Comparison of ENCODE assay signal across 30 cellular contexts in the genomic region with DNA sequence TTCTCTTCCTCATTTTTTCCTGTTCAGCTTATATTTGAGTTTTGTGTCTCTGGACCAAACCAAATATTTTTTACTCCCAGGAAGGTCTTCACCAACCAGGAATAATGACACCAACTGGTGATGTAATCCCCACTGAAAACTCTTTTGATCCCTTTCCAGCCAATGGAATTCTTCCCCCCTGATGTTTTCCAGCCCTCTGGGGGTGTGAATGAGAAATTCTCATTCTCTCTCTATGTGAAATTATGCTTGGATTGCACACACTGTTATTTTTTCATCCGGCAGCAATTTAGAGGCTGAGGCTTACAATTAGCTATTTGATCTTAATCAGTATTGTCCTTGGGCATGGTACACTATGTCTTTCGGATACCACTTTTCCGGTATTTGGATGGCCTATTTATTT. TPM values are rescaled to one million over a fixed set of nuclear protein-coding genes. Genes with fewer than 3 reads are reported as not detected.
DNase-seq lines count a peak whose midpoint lies in the region; ATAC-seq, FAIRE-seq and TF ChIP-seq lines count a peak whose summit lies in the region.
"Had no signal": no experiment of that assay in that cellular context is flagged by ENCODE, and none has a peak within 500 bp of the region (broad histone marks: within the 10 kb centered on the region; RNA-seq: fewer than 3 reads in every experiment).

No MANE protein-coding gene starts in this region.

- H3K4me3 Mint-ChIP-seq in astrocyte (ENCODE audit: unreplicated experiment): no peak overlapping the region
- no peak overlapping the region for H3K4me3 Mint-ChIP-seq in T-cell
- H3K4me3 Mint-ChIP-seq: activated naive CD8-positive, alpha-beta T cell treated with anti-CD3 and anti-CD28 coated beads, Interleukin-2, amount 10 ng/mL, durations not matched to agents 7 days and 5 days; HFFc6 had no signal

- H3K79me2 ChIP-seq in astrocyte (ENCODE audit: insufficient read depth, low read length): no peaks in the 10 kb centered on the region
- H3K79me2 ChIP-seq in OCI-LY7 (ENCODE audit: insufficient read depth, low read depth, low read length): no peaks in the 10 kb centered on the region
- H3K79me2 ChIP-seq: hepatocyte had no signal

- no peaks in the 10 kb centered on the region for H3K36me3 ChIP-seq in astrocyte (ENCODE audit: insufficient read depth, low read length)
- H3K36me3 ChIP-seq in OCI-LY7 (ENCODE audit: insufficient read depth, low read length): no peaks in the 10 kb centered on the region
- H3K36me3 ChIP-seq: BE2C, colonic mucosa, left ventricle myocardium inferior had no signal

- ATAC-seq in T-cell (replicated peaks in 1 of 4): no peak
- ATAC-seq: HepG2 had no signal

- TF ChIP-seq CTCF in astrocyte (IDR thresholded peaks at IDR 0.05; ENCODE audit: insufficient read depth, low read depth, low read length) (no peak), OCI-LY7 (conservative IDR thresholded peaks at IDR 0.05; ENCODE audit: low read length) (no peak), GM10248 (IDR thresholded peaks at IDR 0.05; ENCODE audit: control extremely low read depth, extremely low read depth, low read depth, missing control alignments) (no peak)

- H4K20me1 ChIP-seq in astrocyte (ENCODE audit: insufficient read depth, low read length) (no peaks in the 10 kb centered on the region), OCI-LY7 (ENCODE audit: insufficient read depth, low read length) (no peaks in the 10 kb centered on the region)

- H3K27ac Mint-ChIP-seq in astrocyte (ENCODE audit: unreplicated experiment) (no peak overlapping the region), T-cell (no peak overlapping the region)
- H3K27ac Mint-ChIP-seq: activated naive CD8-positive, alpha-beta T cell treated with anti-CD3 and anti-CD28 coated beads, Interleukin-2, amount 10 ng/mL, durations not matched to agents 7 days and 5 days; HFFc6 had no signal

- H3K4me3 ChIP-seq in astrocyte (ENCODE audit: insufficient read depth, low read depth, low read length) (no peak overlapping the region), OCI-LY7 (ENCODE audit: low read depth, low read length, poor library complexity, severe bottlenecking) (no peak overlapping the region)
- H3K4me3 ChIP-seq: colonic mucosa, hepatocyte, left ventricle myocardium inferior had no signal

- intact Hi-C loops in OCI-LY7 (cut with micrococcal nuclease; ENCODE audit: unreplicated experiment): no loop called here

- H3K4me1 Mint-ChIP-seq in astrocyte (ENCODE audit: low read depth, unreplicated experiment) (peaks cover 2% of the 10 kb centered on the region), T-cell (no peaks in the 10 kb centered on the region)
- H3K4me1 Mint-ChIP-seq: activated naive CD8-positive, alpha-beta T cell treated with anti-CD3 and anti-CD28 coated beads, Interleukin-2, amount 10 ng/mL, durations not matched to agents 7 days and 5 days had no signal

- H3K4me2 ChIP-seq in astrocyte (ENCODE audit: low read length) (no peak overlapping the region), OCI-LY7 (ENCODE audit: low read length) (no peak overlapping the region)
- H3K4me2 ChIP-seq: hepatocyte, SK-N-SH had no signal

- H3K36me3 Mint-ChIP-seq in astrocyte (ENCODE audit: low read depth, unreplicated experiment) (peaks cover 4% of the 10 kb centered on the region), T-cell (no peaks in the 10 kb centered on the region)
- H3K36me3 Mint-ChIP-seq: activated naive CD8-positive, alpha-beta T cell treated with anti-CD3 and anti-CD28 coated beads, Interleukin-2, amount 10 ng/mL, durations not matched to agents 7 days and 5 days had no signal

- no peak overlapping the region for H3K9ac ChIP-seq in astrocyte (ENCODE audit: low read length)
- H3K9ac ChIP-seq: SK-N-SH had no signal

- POLR2A ChIA-PET in OCI-LY7 (lab: Charles Lee) (interaction anchor here (0.7 to 0.9 kb wide), 2 partner anchors 8 to 23 kb away, joined by 3 read pairs; no protein-coding TSS in a partner anchor), T-cell (lab: Charles Lee) (no interaction called here), GM10248 (lab: Yijun Ruan, JAX) (no interaction called here)

- no peaks in the 10 kb centered on the region for H3K27me3 ChIP-seq in astrocyte (ENCODE audit: insufficient read depth, low read length)
- H3K27me3 ChIP-seq: BE2C, colonic mucosa, hepatocyte had no signal

- BruUV-seq in OCI-LY7 (replicated peaks; lab: Mats Ljungman, UMichigan): no TSS peak

- CTCF ChIA-PET in OCI-LY7 (lab: Charles Lee; ENCODE audit: unreplicated experiment): no interaction called here
- CTCF ChIA-PET in T-cell (lab: Charles Lee): no interaction called here
- CTCF ChIA-PET in GM10248 (lab: Yijun Ruan, JAX): interaction anchor here (0.8 to 2.3 kb wide), 2 partner anchors 13 to 26 kb away, joined by 3 to 14 read pairs; no protein-coding TSS in a partner anchor

- H3K27ac ChIP-seq in astrocyte (ENCODE audit: low read depth, low read length) (no peak overlapping the region), OCI-LY7 (ENCODE audit: low read depth, low read length, poor library complexity, severe bottlenecking) (no peak overlapping the region)
- H3K27ac ChIP-seq: colonic mucosa, hepatocyte, left ventricle myocardium inferior, VCaP had no signal

- H3K4me1 ChIP-seq in astrocyte (ENCODE audit: insufficient read depth, low read length): no peaks in the 10 kb centered on the region
- H3K4me1 ChIP-seq in OCI-LY7 (ENCODE audit: insufficient read depth, low read length, poor library complexity, severe bottlenecking): no peaks in the 10 kb centered on the region
- H3K4me1 ChIP-seq: BE2C, colonic mucosa, left ventricle myocardium inferior had no signal

- peak; percentile 45 for FAIRE-seq in astrocyte (lab: Jason Lieb, UNC)
- FAIRE-seq: frontal cortex, HepG2 had no signal

- H2AFZ ChIP-seq in astrocyte (ENCODE audit: low read depth, low read length) (no peak overlapping the region), OCI-LY7 (ENCODE audit: low read length) (no peak overlapping the region)
- H2AFZ ChIP-seq: hepatocyte had no signal

- H3K27me3 Mint-ChIP-seq in astrocyte (ENCODE audit: low read depth, unreplicated experiment) (peaks cover 7% of the 10 kb centered on the region), T-cell (peaks cover 23 to 26% of the 10 kb centered on the region in 2 donors)

- H3K9me3 Mint-ChIP-seq in astrocyte (ENCODE audit: unreplicated experiment): no peaks in the 10 kb centered on the region
- H3K9me3 Mint-ChIP-seq in T-cell: no peaks in the 10 kb centered on the region
- H3K9me3 Mint-ChIP-seq: activated naive CD8-positive, alpha-beta T cell treated with anti-CD3 and anti-CD28 coated beads, Interleukin-2, amount 10 ng/mL, durations not matched to agents 7 days and 5 days; HFFc6 had no signal

- H3K9me2 ChIP-seq in OCI-LY7 (ENCODE audit: insufficient read depth, low read length): no peaks in the 10 kb centered on the region
- H3K9me2 ChIP-seq: SK-N-SH had no signal

- peak; percentile 35 for DNase-seq in GM03348 (ENCODE audit: low spot score)
- peak; percentile 30 for DNase-seq in astrocyte (ENCODE audit: low read depth)
- DNase-seq in fibroblast of peridontal ligament (ENCODE audit: extremely low read depth): peak; percentile 11
- DNase-seq in foreskin melanocyte: no peak
- DNase-seq in OCI-LY7 (ENCODE audit: low spot score): no peak
- no peak for DNase-seq in T-cell
- no peak for DNase-seq in GM10248 (ENCODE audit: extremely low spot score)
- DNase-seq: activated CD4-positive, alpha-beta T cell treated with anti-CD3 and anti-CD28 coated beads for 4 hours; activated CD8-positive, alpha-beta memory T cell treated with anti-CD3 and anti-CD28 coated beads for 24 hours; activated gamma-delta T cell; activated naive CD8-positive, alpha-beta T cell treated with anti-CD3 and anti-CD28 coated beads, Interleukin-2, amount 10 ng/mL, durations not matched to agents 7 days and 5 days; activated T-cell treated with anti-CD3 and anti-CD28 coated beads, Interleukin-2, amount 50 U/mL, for 1 hour; BE2C; colonic mucosa; effector memory CD4-positive, alpha-beta T cell; HFFc6; Karpas-422; left ventricle myocardium inferior; NCI-H146; NCI-H446; nucleus accumbens; SK-N-SH; stimulated activated naive CD4-positive, alpha-beta T cell treated with Interleukin-2 at 50 U/mL for 16 hours had no signal

- H3K9me3 ChIP-seq in astrocyte (ENCODE audit: insufficient read depth, low read depth, low read length) (no peaks in the 10 kb centered on the region), OCI-LY7 (ENCODE audit: low read length) (no peaks in the 10 kb centered on the region)
- H3K9me3 ChIP-seq: BE2C, colonic mucosa, left ventricle myocardium inferior, SK-N-SH had no signal

RNA-seq across cellular contexts. Expression of a gene that starts 39.5 kb away (rescaled TPM):
- total RNA-seq in astrocyte (0.14 and 0.25 TPM in 2 replicates), OCI-LY7 (2022) (not detected in 2 replicates), T-cell (under 1 TPM; 0.07 to 0.19 (median 0.12) TPM)
- total RNA-seq in OCI-LY7 (2014; rRNA removed; shearing (Covaris generic)): not detected in 2 replicates
- total RNA-seq: activated naive CD8-positive, alpha-beta T cell treated with anti-CD3 and anti-CD28 coated beads, Interleukin-2, amount 10 ng/mL, durations not matched to agents 7 days and 5 days; epithelial cell of proximal tubule; pulmonary artery endothelial cell; T-helper 2 cell treated with Interferon-gamma antibody and Interleukin-4, amounts not matched to agents 100 ng/mL and 5 ng/mL, for 36 hours had no signal

Comparison
In these comparisons a context has a peak if more than half of its experiments do, and no peak if none do; other contexts are left out.
1. DNase-seq: peak in GM03348 (single experiment), astrocyte (single experiment) and fibroblast of peridontal ligament (single experiment); none in foreskin melanocyte (single experiment), OCI-LY7 (single experiment), T-cell (0 of 34) and GM10248 (single experiment).